21 cellular contexts compared by ENCODE assay signal in the genomic region with DNA sequence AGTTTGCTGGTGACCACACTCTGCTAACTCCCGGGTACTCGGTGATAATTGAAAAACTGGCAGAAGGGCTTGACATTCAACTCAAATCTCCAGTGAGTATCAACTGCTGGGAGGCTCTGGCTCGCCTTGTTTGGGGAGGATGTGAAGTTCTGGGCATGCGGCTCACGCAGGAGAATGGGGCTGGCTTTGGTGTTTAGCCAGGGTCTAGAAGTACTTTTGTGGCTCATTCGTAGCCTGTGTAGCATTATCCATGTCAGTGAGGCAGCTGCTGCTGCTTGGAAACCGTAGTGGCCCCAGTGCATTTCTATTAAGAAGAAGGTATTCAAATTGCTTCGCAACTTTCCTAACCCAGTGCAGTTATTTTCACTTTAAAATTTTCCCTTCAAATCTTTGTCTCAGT. TPM values are rescaled to one million over a fixed set of nuclear protein-coding genes. Genes with fewer than 3 reads are reported as not detected.
DNase-seq lines count a peak whose midpoint lies in the region; ATAC-seq and TF ChIP-seq lines count a peak whose summit lies in the region.
"Had no signal": no experiment of that assay in that cellular context is flagged by ENCODE, and none has a peak within 500 bp of the region (broad histone marks: within the 10 kb centered on the region; RNA-seq: fewer than 3 reads in every experiment).

No MANE protein-coding gene starts in this region.

- H3K27ac Mint-ChIP-seq in activated naive CD4-positive, alpha-beta T cell treated with anti-CD3 and anti-CD28 coated beads, Interleukin-2, amount 50 U/mL, for 72 hours: no peak overlapping the region
- no peak overlapping the region for H3K27ac Mint-ChIP-seq in mesothelial cell of epicardium
- H3K27ac Mint-ChIP-seq: activated CD8-positive, alpha-beta T cell treated with anti-CD3 and anti-CD28 coated beads for 36 hours; activated naive CD4-positive, alpha-beta T cell treated with anti-CD3 and anti-CD28 coated beads, Interleukin-2, amount 50 U/mL, for 24 hours; dendritic cell treated with granulocyte-macrophage colony-stimulating factor and Interleukin-4, amounts not matched to agents 40 ng/mL and 50 ng/mL, for 4 days; naive thymus-derived CD8-positive, alpha-beta T cell had no signal

- H3K4me1 Mint-ChIP-seq in mesothelial cell of epicardium: no peaks in the 10 kb centered on the region

- no peaks in the 10 kb centered on the region for H3K27me3 Mint-ChIP-seq in mesothelial cell of epicardium (ENCODE audit: low read depth)
- H3K27me3 Mint-ChIP-seq: activated CD8-positive, alpha-beta T cell treated with anti-CD3 and anti-CD28 coated beads for 36 hours; activated naive CD4-positive, alpha-beta T cell treated with anti-CD3 and anti-CD28 coated beads, Interleukin-2, amount 50 U/mL, for 24 hours; dendritic cell treated with granulocyte-macrophage colony-stimulating factor and Interleukin-4, amounts not matched to agents 40 ng/mL and 50 ng/mL, for 4 days; naive thymus-derived CD8-positive, alpha-beta T cell had no signal

- H3K9me3 Mint-ChIP-seq in activated naive CD4-positive, alpha-beta T cell treated with anti-CD3 and anti-CD28 coated beads, Interleukin-2, amount 50 U/mL, for 72 hours: no peaks in the 10 kb centered on the region
- H3K9me3 Mint-ChIP-seq in mesothelial cell of epicardium: no peaks in the 10 kb centered on the region
- H3K9me3 Mint-ChIP-seq: activated CD8-positive, alpha-beta T cell treated with anti-CD3 and anti-CD28 coated beads for 36 hours; activated naive CD4-positive, alpha-beta T cell treated with anti-CD3 and anti-CD28 coated beads, Interleukin-2, amount 50 U/mL, for 24 hours; dendritic cell treated with granulocyte-macrophage colony-stimulating factor and Interleukin-4, amounts not matched to agents 40 ng/mL and 50 ng/mL, for 4 days; naive thymus-derived CD8-positive, alpha-beta T cell had no signal

- H3K4me3 Mint-ChIP-seq in mesothelial cell of epicardium: no peak overlapping the region
- H3K4me3 Mint-ChIP-seq: activated CD8-positive, alpha-beta T cell treated with anti-CD3 and anti-CD28 coated beads for 36 hours; activated naive CD4-positive, alpha-beta T cell treated with anti-CD3 and anti-CD28 coated beads, Interleukin-2, amount 50 U/mL, for 24 hours; dendritic cell treated with granulocyte-macrophage colony-stimulating factor and Interleukin-4, amounts not matched to agents 40 ng/mL and 50 ng/mL, for 4 days; naive thymus-derived CD8-positive, alpha-beta T cell had no signal

- H3K27ac ChIP-seq in cingulate gyrus (ENCODE audit: low read depth, low read length): peak overlapping the region; percentile 72
- H3K27ac ChIP-seq: BLaER1, brain microvascular endothelial cell, HL-60, lower lobe of right lung, VCaP had no signal

- TF ChIP-seq CTCF in mesothelial cell of epicardium (IDR thresholded peaks at IDR 0.05; ENCODE audit: unreplicated experiment): no peak

- H3K36me3 Mint-ChIP-seq in activated naive CD4-positive, alpha-beta T cell treated with anti-CD3 and anti-CD28 coated beads, Interleukin-2, amount 50 U/mL, for 72 hours: no peaks in the 10 kb centered on the region
- peaks cover 17% of the 10 kb centered on the region for H3K36me3 Mint-ChIP-seq in mesothelial cell of epicardium

- DNase-seq in NCI-H1436 (lab: John Stamatoyannopoulos, UW) (peak; percentile 15), NCI-H1436 treated with DMSO at 0.1 percent for 48 hours (lab: John Stamatoyannopoulos, UW) (no peak), NCI-H2107 (lab: John Stamatoyannopoulos, UW) (peak; percentile 26), putamen (ENCODE audit: low spot score) (peak; percentile 18), mesothelial cell of epicardium (ENCODE audit: low spot score in 2 of 2, unreplicated experiment in 2 of 2) (no peak)
- DNase-seq in stimulated activated CD4-positive, alpha-beta T cell treated with anti-CD3 and anti-CD28 coated beads, Interleukin-2, amount 100 ng/mL, for 24 hours: no peak
- no peak for DNase-seq in activated naive CD4-positive, alpha-beta T cell treated with anti-CD3 and anti-CD28 coated beads, Interleukin-2, amount 50 U/mL, for 72 hours (ENCODE audit: low spot score in 2 of 2)
- DNase-seq: activated CD8-positive, alpha-beta T cell treated with anti-CD3 and anti-CD28 coated beads for 36 hours; activated T-cell treated with anti-CD3 and anti-CD28 coated beads, Interleukin-2, amount 50 U/mL, for 48 hours; brain microvascular endothelial cell; foreskin melanocyte; lower lobe of right lung; naive thymus-derived CD8-positive, alpha-beta T cell; SIG-M5; stimulated activated CD8-positive, alpha-beta memory T cell treated with anti-CD3 and anti-CD28 coated beads, Interleukin-4, amount 100 ng/mL, for 48 hours had no signal

- no peak for ATAC-seq in activated naive CD4-positive, alpha-beta T cell treated with anti-CD3 and anti-CD28 coated beads, Interleukin-2, amount 50 U/mL, for 72 hours
- ATAC-seq: activated CD8-positive, alpha-beta T cell treated with anti-CD3 and anti-CD28 coated beads for 36 hours; lower lobe of right lung; naive thymus-derived CD8-positive, alpha-beta T cell had no signal

RNA-seq across cellular contexts. Expression of a gene that starts 52.2 kb away (rescaled TPM):
- 1 to 10 TPM; 7.7 to 10.0 TPM for total RNA-seq in activated naive CD4-positive, alpha-beta T cell treated with anti-CD3 and anti-CD28 coated beads, Interleukin-2, amount 50 U/mL, for 72 hours
- 15.2 to 17.3 TPM (median 16.1 TPM) in 3 replicates for total RNA-seq in mesothelial cell of epicardium

RNA-seq across cellular contexts. Expression of a gene that starts 52.6 kb away (rescaled TPM):
- 1 to 10 TPM; 3.9 to 9.4 TPM for total RNA-seq in activated naive CD4-positive, alpha-beta T cell treated with anti-CD3 and anti-CD28 coated beads, Interleukin-2, amount 50 U/mL, for 72 hours
- total RNA-seq in mesothelial cell of epicardium: 7.8 to 8.2 TPM (median 8.0 TPM) in 3 replicates

RNA-seq across cellular contexts. Expression of a gene that starts 56.9 kb away (rescaled TPM):
- total RNA-seq in activated naive CD4-positive, alpha-beta T cell treated with anti-CD3 and anti-CD28 coated beads, Interleukin-2, amount 50 U/mL, for 72 hours: 100 to 1,000 TPM; 185 to 239 TPM
- 77.8 to 87.5 TPM (median 79.5 TPM) in 3 replicates for total RNA-seq in mesothelial cell of epicardium

Comparison
In these comparisons a context has a peak if more than half of its experiments do, and no peak if none do; other contexts are left out.
1. DNase-seq: peak in NCI-H1436 (single experiment), NCI-H2107 (single experiment) and putamen (single experiment); none in NCI-H1436 treated with DMSO at 0.1 percent for 48 hours (single experiment), stimulated activated CD4-positive, alpha-beta T cell treated with anti-CD3 and anti-CD28 coated beads, Interleukin-2, amount 100 ng/mL, for 24 hours (0 of 2), activated naive CD4-positive, alpha-beta T cell treated with anti-CD3 and anti-CD28 coated beads, Interleukin-2, amount 50 U/mL, for 72 hours (0 of 2) and mesothelial cell of epicardium (0 of 2).